In genomic region chr1:54604572-54605370, GRCh38 we compare ENCODE assay signal across 2 cellular contexts.
A peak's percentile ranks its signal among the peaks of the same experiment; 100 is the strongest.
TF ChIP-seq lines count a peak whose summit lies in the region.

No MANE protein-coding gene starts in this region.

TF ChIP-seq in GM12878, 131 proteins besides CTCF, POLR2A, EP300 and RAD21:
- TF ChIP-seq HDAC6 (IDR thresholded peaks at IDR 0.05; ENCODE audit: unreplicated experiment) (no peak), SPI1 (IDR thresholded peaks at IDR 0.05; ENCODE audit: borderline replicate concordance, insufficient read depth, low read depth, low read length) (peak; percentile 34; the same call in 1 of the 2 replicates)
TF ChIP-seq in GM12878: peak in this region for 1.

TF ChIP-seq in SK-N-SH treated with all-trans-retinoic acid at 6 μM for 48 hours, 23 proteins besides CTCF, POLR2A, EP300 and RAD21:
- TF ChIP-seq TCF4 (CRISPR knock-in tag; IDR thresholded peaks at IDR 0.05; ENCODE audit: borderline replicate concordance) (no peak), GLIS3 (CRISPR knock-in tag; IDR thresholded peaks at IDR 0.05) (no peak), ISL1 (CRISPR knock-in tag; IDR thresholded peaks at IDR 0.05) (no peak), ZC3H10 (CRISPR knock-in tag; IDR thresholded peaks at IDR 0.05) (no peak), RARB (CRISPR knock-in tag; IDR thresholded peaks at IDR 0.05) (no peak), ZFP30 (CRISPR knock-in tag; IDR thresholded peaks at IDR 0.05) (no peak), SNAI2 (CRISPR knock-in tag; IDR thresholded peaks at IDR 0.05) (no peak), POU6F1 (CRISPR knock-in tag; IDR thresholded peaks at IDR 0.05; ENCODE audit: borderline replicate concordance, low read depth) (no peak), BACH2 (CRISPR knock-in tag; IDR thresholded peaks at IDR 0.05; ENCODE audit: borderline replicate concordance) (no peak), ZNF565 (CRISPR knock-in tag; conservative IDR thresholded peaks at IDR 0.05; ENCODE audit: low read depth) (no peak), TSHZ2 (CRISPR knock-in tag; IDR thresholded peaks at IDR 0.05) (no peak), ZFP3 (CRISPR knock-in tag; IDR thresholded peaks at IDR 0.05) (no peak), OSR1 (CRISPR knock-in tag; IDR thresholded peaks at IDR 0.05) (no peak), CSDC2 (CRISPR knock-in tag; IDR thresholded peaks at IDR 0.05) (no peak), TOX (CRISPR knock-in tag; IDR thresholded peaks at IDR 0.05; ENCODE audit: borderline replicate concordance) (no peak), ZNF70 (CRISPR knock-in tag; IDR thresholded peaks at IDR 0.05) (no peak), ZNF8 (CRISPR knock-in tag; IDR thresholded peaks at IDR 0.05) (no peak), PATZ1 (CRISPR knock-in tag; IDR thresholded peaks at IDR 0.05; ENCODE audit: borderline replicate concordance) (no peak), PPARA (CRISPR knock-in tag; IDR thresholded peaks at IDR 0.05; ENCODE audit: borderline replicate concordance) (no peak)
